In genomic region chr2:225112362-225113111, GRCh38 we compare ENCODE assay signal across 9 cellular contexts.
A peak's percentile ranks its signal among the peaks of the same experiment; 100 is the strongest.
DNase-seq lines count a peak whose midpoint lies in the region; ATAC-seq and TF ChIP-seq lines count a peak whose summit lies in the region.
"Had no signal": no experiment of that assay in that cellular context is flagged by ENCODE, and none has a peak within 500 bp of the region (broad histone marks: within the 10 kb centered on the region; RNA-seq: fewer than 3 reads in every experiment).

No MANE protein-coding gene starts in this region.

- no peak for TF ChIP-seq CTCF in transverse colon (IDR thresholded peaks at IDR 0.05)

- TF ChIP-seq EP300 in transverse colon (IDR thresholded peaks at IDR 0.05; ENCODE audit: low read depth): no peak

- no peaks in the 10 kb centered on the region for H3K36me3 ChIP-seq in transverse colon
- H3K36me3 ChIP-seq: gastrocnemius medialis had no signal

- TF ChIP-seq POLR2A in transverse colon (IDR thresholded peaks at IDR 0.05): no peak

- intact Hi-C loops in transverse colon (cut with DNase I; ENCODE audit: low total_unique reads): loop anchor here (10.0 kb wide), 1 partner anchor 542 kb away; no protein-coding TSS in a partner anchor

- in situ Hi-C loops in transverse colon (cut with MboI; ENCODE audit: low pct_ligation_motif_present in 1 of 4, low pct_unique_long_range_greater_than_20kb in 1 of 4, low sequenced_read_pairs in 3 of 4): loop anchor here in 3 of 4 donors (25.0 kb wide), 1 partner anchor 550 kb away; no protein-coding TSS in a partner anchor

- no peak overlapping the region for H3K27ac Mint-ChIP-seq in activated naive CD8-positive, alpha-beta T cell treated with anti-CD3 and anti-CD28 coated beads, Interleukin-2, amount 50 U/mL, for 24 hours
- H3K27ac Mint-ChIP-seq in activated CD8-positive, alpha-beta memory T cell treated with anti-CD3 and anti-CD28 coated beads, Interleukin-2, amount 10 ng/mL, durations not matched to agents 7 days and 5 days: no peak overlapping the region

- CTCF ChIA-PET in activated CD8-positive, alpha-beta memory T cell treated with anti-CD3 and anti-CD28 coated beads, Interleukin-2, amount 10 ng/mL, durations not matched to agents 7 days and 5 days (lab: Charles Lee): no interaction called here

- no peaks in the 10 kb centered on the region for H3K9me3 ChIP-seq in transverse colon
- H3K9me3 ChIP-seq: gastrocnemius medialis, SK-N-SH had no signal

- no peak overlapping the region for H3K27ac ChIP-seq in transverse colon
- H3K27ac ChIP-seq: gastrocnemius medialis had no signal

- ATAC-seq in GM19395 (IDR thresholded peaks at IDR 0.05; ENCODE audit: unreplicated experiment) (peak; percentile 72), HG03060 (IDR thresholded peaks at IDR 0.05; ENCODE audit: low read depth, unreplicated experiment) (peak; percentile 40)
- ATAC-seq in activated naive CD8-positive, alpha-beta T cell treated with anti-CD3 and anti-CD28 coated beads, Interleukin-2, amount 50 U/mL, for 24 hours: no peak
- ATAC-seq in activated CD8-positive, alpha-beta memory T cell treated with anti-CD3 and anti-CD28 coated beads, Interleukin-2, amount 10 ng/mL, durations not matched to agents 7 days and 5 days: no peak
- ATAC-seq: gastrocnemius medialis had no signal

- peak; percentile 66 for DNase-seq in SKM-1 treated with dmso at 0.1 percent for 144 hours (lab: John Stamatoyannopoulos, UW; ENCODE audit: unreplicated experiment)
- DNase-seq in transverse colon: peak; percentile 9
- no peak for DNase-seq in activated naive CD8-positive, alpha-beta T cell treated with anti-CD3 and anti-CD28 coated beads, Interleukin-2, amount 50 U/mL, for 24 hours
- no peak for DNase-seq in DMS53 (lab: John Stamatoyannopoulos, UW)
- no peak for DNase-seq in activated CD8-positive, alpha-beta memory T cell treated with anti-CD3 and anti-CD28 coated beads, Interleukin-2, amount 10 ng/mL, durations not matched to agents 7 days and 5 days
- DNase-seq: gastrocnemius medialis, SK-N-SH had no signal

- no peaks in the 10 kb centered on the region for H3K27me3 ChIP-seq in transverse colon
- H3K27me3 ChIP-seq: gastrocnemius medialis had no signal

- no peaks in the 10 kb centered on the region for H3K27me3 Mint-ChIP-seq in activated naive CD8-positive, alpha-beta T cell treated with anti-CD3 and anti-CD28 coated beads, Interleukin-2, amount 50 U/mL, for 24 hours
- H3K27me3 Mint-ChIP-seq in activated CD8-positive, alpha-beta memory T cell treated with anti-CD3 and anti-CD28 coated beads, Interleukin-2, amount 10 ng/mL, durations not matched to agents 7 days and 5 days: no peaks in the 10 kb centered on the region

- no peaks in the 10 kb centered on the region for H3K4me1 ChIP-seq in transverse colon

- H3K9me3 Mint-ChIP-seq in activated naive CD8-positive, alpha-beta T cell treated with anti-CD3 and anti-CD28 coated beads, Interleukin-2, amount 50 U/mL, for 24 hours: no peaks in the 10 kb centered on the region
- H3K9me3 Mint-ChIP-seq in activated CD8-positive, alpha-beta memory T cell treated with anti-CD3 and anti-CD28 coated beads, Interleukin-2, amount 10 ng/mL, durations not matched to agents 7 days and 5 days (ENCODE audit: low read depth): no peaks in the 10 kb centered on the region

- no peak overlapping the region for H3K4me3 ChIP-seq in transverse colon
- H3K4me3 ChIP-seq: gastrocnemius medialis had no signal

- no peak overlapping the region for H3K4me3 Mint-ChIP-seq in activated naive CD8-positive, alpha-beta T cell treated with anti-CD3 and anti-CD28 coated beads, Interleukin-2, amount 50 U/mL, for 24 hours
- no peak overlapping the region for H3K4me3 Mint-ChIP-seq in activated CD8-positive, alpha-beta memory T cell treated with anti-CD3 and anti-CD28 coated beads, Interleukin-2, amount 10 ng/mL, durations not matched to agents 7 days and 5 days

- H3K36me3 Mint-ChIP-seq in activated naive CD8-positive, alpha-beta T cell treated with anti-CD3 and anti-CD28 coated beads, Interleukin-2, amount 50 U/mL, for 24 hours (ENCODE audit: low read depth): no peaks in the 10 kb centered on the region
- no peaks in the 10 kb centered on the region for H3K36me3 Mint-ChIP-seq in activated CD8-positive, alpha-beta memory T cell treated with anti-CD3 and anti-CD28 coated beads, Interleukin-2, amount 10 ng/mL, durations not matched to agents 7 days and 5 days

- peaks cover 4% of the 10 kb centered on the region for H3K4me1 Mint-ChIP-seq in activated naive CD8-positive, alpha-beta T cell treated with anti-CD3 and anti-CD28 coated beads, Interleukin-2, amount 50 U/mL, for 24 hours
- peaks cover 5% of the 10 kb centered on the region for H3K4me1 Mint-ChIP-seq in activated CD8-positive, alpha-beta memory T cell treated with anti-CD3 and anti-CD28 coated beads, Interleukin-2, amount 10 ng/mL, durations not matched to agents 7 days and 5 days

- 77 to 80% methylated on average over 9 to 10 of the region's 10 CpGs for WGBS in transverse colon (ENCODE audit: low coverage in 1 of 2), 2 donors

Comparison
In these comparisons a context has a peak if more than half of its experiments do, and no peak if none do; other contexts are left out.
1. ATAC-seq: peak in GM19395 (single experiment) and HG03060 (single experiment); none in activated naive CD8-positive, alpha-beta T cell treated with anti-CD3 and anti-CD28 coated beads, Interleukin-2, amount 50 U/mL, for 24 hours (single experiment) and activated CD8-positive, alpha-beta memory T cell treated with anti-CD3 and anti-CD28 coated beads, Interleukin-2, amount 10 ng/mL, durations not matched to agents 7 days and 5 days (single experiment).
2. DNase-seq: peak in SKM-1 treated with dmso at 0.1 percent for 144 hours (single experiment) and transverse colon (single experiment); none in activated naive CD8-positive, alpha-beta T cell treated with anti-CD3 and anti-CD28 coated beads, Interleukin-2, amount 50 U/mL, for 24 hours (single experiment), DMS53 (single experiment) and activated CD8-positive, alpha-beta memory T cell treated with anti-CD3 and anti-CD28 coated beads, Interleukin-2, amount 10 ng/mL, durations not matched to agents 7 days and 5 days (single experiment).